Comparison of ENCODE assay signal across 9 cellular contexts in the genomic region with DNA sequence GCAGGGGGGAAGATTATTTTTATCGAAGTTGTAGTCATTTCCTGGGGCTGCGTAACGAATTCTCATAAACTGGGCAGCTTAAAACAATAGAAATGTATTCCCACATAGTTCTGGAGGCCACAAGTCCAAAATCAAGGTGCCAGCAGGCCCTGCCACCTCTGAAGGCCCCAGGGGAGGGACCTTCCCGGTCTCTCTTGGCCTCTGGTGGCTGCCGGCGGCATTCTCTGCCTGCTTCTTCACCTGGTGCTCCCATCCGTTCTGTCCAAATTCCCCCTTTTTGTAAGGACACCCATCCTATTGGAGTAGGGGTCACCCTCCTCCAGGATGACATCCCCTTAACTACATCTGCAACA.
DNase-seq lines count a peak whose midpoint lies in the region; ATAC-seq and TF ChIP-seq lines count a peak whose summit lies in the region.
"Had no signal": no experiment of that assay in that cellular context is flagged by ENCODE, and none has a peak within 500 bp of the region (broad histone marks: within the 10 kb centered on the region; RNA-seq: fewer than 3 reads in every experiment).

No MANE protein-coding gene starts in this region.

- peak overlapping the region; percentile 95 for H3K27ac Mint-ChIP-seq in activated naive CD8-positive, alpha-beta T cell treated with anti-CD3 and anti-CD28 coated beads, Interleukin-2, amount 10 ng/mL, durations not matched to agents 7 days and 5 days
- peak overlapping the region; percentile 95 to 100 (median 98) for H3K27ac Mint-ChIP-seq in naive thymus-derived CD8-positive, alpha-beta T cell

- H3K27me3 ChIP-seq in heart left ventricle (no peaks in the 10 kb centered on the region), upper lobe of left lung (no peaks in the 10 kb centered on the region)

- H3K27me3 Mint-ChIP-seq in activated naive CD8-positive, alpha-beta T cell treated with anti-CD3 and anti-CD28 coated beads, Interleukin-2, amount 10 ng/mL, durations not matched to agents 7 days and 5 days, result no peaks in the 10 kb centered on the region
- H3K27me3 Mint-ChIP-seq in naive thymus-derived CD8-positive, alpha-beta T cell, result no peaks in the 10 kb centered on the region

- H3K36me3 Mint-ChIP-seq in activated naive CD8-positive, alpha-beta T cell treated with anti-CD3 and anti-CD28 coated beads, Interleukin-2, amount 10 ng/mL, durations not matched to agents 7 days and 5 days, result no peaks in the 10 kb centered on the region
- peaks cover 0 to 8% (median 2%) of the 10 kb centered on the region in 3 donors for H3K36me3 Mint-ChIP-seq in naive thymus-derived CD8-positive, alpha-beta T cell

- peak in 1 of 5 donors; percentile 56 for DNase-seq in heart left ventricle
- DNase-seq in Right ventricle myocardium superior, result no peak
- DNase-seq in activated naive CD8-positive, alpha-beta T cell treated with anti-CD3 and anti-CD28 coated beads, Interleukin-2, amount 10 ng/mL, durations not matched to agents 7 days and 5 days, result no peak
- peak in 3 of 10 donors; percentile 15 to 26 (median 16) for DNase-seq in naive thymus-derived CD8-positive, alpha-beta T cell
- no peak for DNase-seq in upper lobe of left lung
- DNase-seq: glutamatergic neuron had no signal

- no peak for TF ChIP-seq EP300 in upper lobe of left lung (IDR thresholded peaks at IDR 0.05)

- WGBS in heart left ventricle, 4 donors, result 61 to 84% (median 65%) methylated on average over 7 of the region's 7 CpGs
- WGBS in upper lobe of left lung, 2 donors, result 78 to 86% methylated on average over 7 of the region's 7 CpGs

- peaks cover 21% of the 10 kb centered on the region for H3K4me1 Mint-ChIP-seq in activated naive CD8-positive, alpha-beta T cell treated with anti-CD3 and anti-CD28 coated beads, Interleukin-2, amount 10 ng/mL, durations not matched to agents 7 days and 5 days
- H3K4me1 Mint-ChIP-seq in naive thymus-derived CD8-positive, alpha-beta T cell, result peaks cover 15 to 46% (median 36%) of the 10 kb centered on the region in 4 donors

- H3K36me3 ChIP-seq in heart left ventricle, result no peaks in the 10 kb centered on the region
- H3K36me3 ChIP-seq in upper lobe of left lung, result no peaks in the 10 kb centered on the region

- TF ChIP-seq POLR2A in heart left ventricle (IDR thresholded peaks at IDR 0.05) (no peak), upper lobe of left lung (IDR thresholded peaks at IDR 0.05) (no peak)

- POLR2A ChIA-PET in activated naive CD8-positive, alpha-beta T cell treated with anti-CD3 and anti-CD28 coated beads, Interleukin-2, amount 10 ng/mL, durations not matched to agents 7 days and 5 days (lab: Charles Lee), result interaction anchor here (0.7 to 3.3 kb wide), 7 partner anchors 8 to 92 kb away, joined by 3 to 36 read pairs (median 8); partner anchors contain the start of gene PDE9A
- POLR2A ChIA-PET in naive thymus-derived CD8-positive, alpha-beta T cell (lab: Charles Lee), result interaction anchor here (0.5 to 4.8 kb wide), 11 partner anchors 9 to 342 kb away, joined by 3 to 85 read pairs (median 6); partner anchors contain the start of gene PDE9A

- ATAC-seq in heart left ventricle, result no peak
- ATAC-seq in Right ventricle myocardium superior (ENCODE audit: poor library complexity), result no peak
- ATAC-seq in activated naive CD8-positive, alpha-beta T cell treated with anti-CD3 and anti-CD28 coated beads, Interleukin-2, amount 10 ng/mL, durations not matched to agents 7 days and 5 days (ENCODE audit: low read depth), result no peak
- ATAC-seq in naive thymus-derived CD8-positive, alpha-beta T cell, result peak; percentile 7 to 21
- no peak for ATAC-seq in upper lobe of left lung (ENCODE audit: low FRiP score in 2 of 2)
- ATAC-seq in HG02870 (IDR thresholded peaks at IDR 0.05; ENCODE audit: unreplicated experiment), result no peak
- no peak for ATAC-seq in GM19035 (IDR thresholded peaks at IDR 0.05; ENCODE audit: unreplicated experiment)
- no peak for ATAC-seq in GM18498 (IDR thresholded peaks at IDR 0.05; ENCODE audit: unreplicated experiment)

- no peaks in the 10 kb centered on the region for H3K9me3 Mint-ChIP-seq in activated naive CD8-positive, alpha-beta T cell treated with anti-CD3 and anti-CD28 coated beads, Interleukin-2, amount 10 ng/mL, durations not matched to agents 7 days and 5 days
- no peaks in the 10 kb centered on the region for H3K9me3 Mint-ChIP-seq in naive thymus-derived CD8-positive, alpha-beta T cell

- peak overlapping the region; percentile 72 for H3K4me3 Mint-ChIP-seq in activated naive CD8-positive, alpha-beta T cell treated with anti-CD3 and anti-CD28 coated beads, Interleukin-2, amount 10 ng/mL, durations not matched to agents 7 days and 5 days
- peak overlapping the region; percentile 74 to 88 (median 81) for H3K4me3 Mint-ChIP-seq in naive thymus-derived CD8-positive, alpha-beta T cell

- H3K9me3 ChIP-seq in heart left ventricle (no peaks in the 10 kb centered on the region), upper lobe of left lung (no peaks in the 10 kb centered on the region)

- intact Hi-C loops in heart left ventricle (cut with DNase I), result loop anchor here in 2 of 10 donors (10.0 kb wide), 2 partner anchors 71 to 91 kb away; partner anchors contain the start of gene PDE9A (in 1 of the 2)
- intact Hi-C loops in Right ventricle myocardium superior (cut with DNase I), result loop anchor here (10.0 kb wide), 1 partner anchor 91 kb away; the partner anchor contains the start of gene PDE9A

- H3K27ac ChIP-seq in heart left ventricle, result peak overlapping the region in 8 of 12 donors; percentile 3 to 90 (median 49)
- peak overlapping the region in 3 of 4 donors; percentile 70 to 88 (median 82) for H3K27ac ChIP-seq in upper lobe of left lung

- TF ChIP-seq CTCF in heart left ventricle (IDR thresholded peaks at IDR 0.05), result peak in 1 of 12 donors; percentile 7
- no peak for TF ChIP-seq CTCF in upper lobe of left lung (IDR thresholded peaks at IDR 0.05)

- H3K4me1 ChIP-seq in heart left ventricle (peaks cover 0 to 36% (median 10%) of the 10 kb centered on the region in 12 donors), upper lobe of left lung (peaks cover 0 to 14% (median 10%) of the 10 kb centered on the region in 4 donors)

- H3K4me3 ChIP-seq in heart left ventricle, result peak overlapping the region in 1 of 12 donors; percentile 35
- H3K4me3 ChIP-seq in upper lobe of left lung, result no peak overlapping the region

Comparison
In these comparisons a context has a peak if more than half of its experiments do, and no peak if none do; other contexts are left out.
1. ATAC-seq: peak in naive thymus-derived CD8-positive, alpha-beta T cell (2 of 2); none in heart left ventricle (0 of 4), Right ventricle myocardium superior (single experiment), activated naive CD8-positive, alpha-beta T cell treated with anti-CD3 and anti-CD28 coated beads, Interleukin-2, amount 10 ng/mL, durations not matched to agents 7 days and 5 days (single experiment), upper lobe of left lung (0 of 2), HG02870 (single experiment), GM19035 (single experiment) and GM18498 (single experiment).